ENCODE assay signal across 16 cellular contexts in the genomic region with DNA sequence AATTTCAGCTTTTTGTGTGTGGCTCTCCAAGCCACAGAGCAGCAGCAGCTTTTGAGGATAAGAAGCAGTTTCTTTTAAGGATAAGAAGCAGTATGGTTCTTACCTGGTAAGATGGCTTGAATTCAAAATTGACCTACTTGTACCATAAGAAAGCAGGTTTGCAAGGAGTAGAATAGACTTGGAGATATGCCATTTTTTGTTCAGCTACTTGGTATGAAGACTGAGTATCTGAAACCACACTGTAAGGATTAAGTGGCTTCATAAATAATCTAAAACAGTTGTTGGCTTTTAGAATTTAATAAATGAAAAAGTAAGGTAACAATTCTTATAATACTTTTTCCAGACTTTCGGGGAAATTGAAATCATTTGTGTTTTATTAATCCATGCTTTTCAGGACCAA.
"Had no signal": no experiment of that assay in that cellular context is flagged by ENCODE, and none has a peak within 500 bp of the region (broad histone marks: within the 10 kb centered on the region; RNA-seq: fewer than 3 reads in every experiment).

No MANE protein-coding gene starts in this region.

- H3K4me3 Mint-ChIP-seq: activated CD8-positive, alpha-beta memory T cell treated with anti-CD3 and anti-CD28 coated beads, Interleukin-2, amount 10 ng/mL, durations not matched to agents 7 days and 5 days; activated naive CD8-positive, alpha-beta T cell; activated T-cell treated with anti-CD3 and anti-CD28 coated beads, Interleukin-2, amount 50 U/mL, for 4 hours; naive B cell had no signal

- H3K4me1 Mint-ChIP-seq: naive B cell had no signal

- ATAC-seq: activated CD8-positive, alpha-beta memory T cell treated with anti-CD3 and anti-CD28 coated beads, Interleukin-2, amount 10 ng/mL, durations not matched to agents 7 days and 5 days; activated T-cell treated with anti-CD3 and anti-CD28 coated beads, Interleukin-2, amount 50 U/mL, for 4 hours had no signal

- H3K27me3 ChIP-seq: colonic mucosa, esophagus squamous epithelium, stomach, uterus had no signal

- H3K27ac ChIP-seq: colonic mucosa, esophagus squamous epithelium, parathyroid adenoma, uterus had no signal

- H3K9me3 Mint-ChIP-seq: activated T-cell treated with anti-CD3 and anti-CD28 coated beads, Interleukin-2, amount 50 U/mL, for 4 hours had no signal

- H3K9ac ChIP-seq: parathyroid adenoma had no signal

- H3K9me3 ChIP-seq: colonic mucosa, esophagus squamous epithelium, stomach, uterus had no signal

- H3K79me2 ChIP-seq: parathyroid adenoma had no signal

- H3K4me1 ChIP-seq: colonic mucosa, esophagus squamous epithelium, parathyroid adenoma, uterus had no signal

- H2AFZ ChIP-seq: parathyroid adenoma had no signal

- H3K4me3 ChIP-seq: colonic mucosa, esophagus squamous epithelium, stomach, uterus had no signal

- H3K36me3 ChIP-seq: colonic mucosa, uterus had no signal

- H3K27ac Mint-ChIP-seq: activated CD8-positive, alpha-beta memory T cell treated with anti-CD3 and anti-CD28 coated beads, Interleukin-2, amount 10 ng/mL, durations not matched to agents 7 days and 5 days; activated naive CD8-positive, alpha-beta T cell had no signal

- DNase-seq: activated CD4-positive, alpha-beta T cell treated with anti-CD3 and anti-CD28 coated beads for 1 hour; activated CD4-positive, alpha-beta T cell treated with anti-CD3 and anti-CD28 coated beads, Interleukin-2, amount 50 U/mL, for 48 hours; activated CD8-positive, alpha-beta memory T cell treated with anti-CD3 and anti-CD28 coated beads, Interleukin-2, amount 10 ng/mL, durations not matched to agents 7 days and 5 days; activated gamma-delta T cell; activated T-cell treated with anti-CD3 and anti-CD28 coated beads, Interleukin-2, amount 50 U/mL, for 4 hours; anterior cingulate cortex; colonic mucosa; esophagus squamous epithelium; hippocampal formation; naive B cell; stimulated activated CD4-positive, alpha-beta T cell treated with anti-CD3 and anti-CD28 coated beads, Interleukin-15, amount 100 ng/mL, for 24 hours; stimulated activated CD4-positive, alpha-beta T cell treated with anti-CD3 and anti-CD28 coated beads, Interleukin-4, amount 100 ng/mL, for 24 hours; stomach; uterus had no signal
